ENCODE assay signal across 8 cellular contexts in genomic region chr22:24060375-24060788, GRCh38. TPM values are rescaled to one million over a fixed set of nuclear protein-coding genes. Genes with fewer than 3 reads are reported as not detected.
DNase-seq lines count a peak whose midpoint lies in the region; ATAC-seq, FAIRE-seq and TF ChIP-seq lines count a peak whose summit lies in the region.

No MANE protein-coding gene starts in this region.

- H3K27me3 ChIP-seq in right lobe of liver, result no peaks in the 10 kb centered on the region
- no peaks in the 10 kb centered on the region for H3K27me3 ChIP-seq in HepG2 (ENCODE audit: control insufficient read depth in 1 of 2, insufficient read depth in 2 of 2, low read length in 2 of 2)

- FAIRE-seq in HepG2 (lab: Jason Lieb, UNC), result no peak
- no peak for FAIRE-seq in kidney (lab: Jason Lieb, UNC)

- TF ChIP-seq POLR2A in right lobe of liver (IDR thresholded peaks at IDR 0.05) (no peak), HepG2 (IDR thresholded peaks at IDR 0.05; ENCODE audit: insufficient read depth in 1 of 2, low read depth in 2 of 2, low read length in 2 of 2) (no peak)

- no peaks in the 10 kb centered on the region for H3K79me2 ChIP-seq in HepG2 (ENCODE audit: insufficient read depth, low read length)

- CTCF ChIA-PET in HepG2 (lab: Yijun Ruan, JAX; ENCODE audit: low intra/inter-chr PET ratio, low total read pairs), result no interaction called here

- in situ Hi-C loops in HepG2 (cut with HindIII; ENCODE audit: extremely low pct_ligation_motif_present, low pct_unique_long_range_greater_than_20kb), result no loop called here

- no peak overlapping the region for H2AFZ ChIP-seq in HepG2 (ENCODE audit: low read length)

- H3K27ac ChIP-seq in right lobe of liver (no peak overlapping the region), HepG2 (ENCODE audit: extremely low read length, insufficient read depth, low read length) (no peak overlapping the region), kidney (ENCODE audit: low read depth in 2 of 2, low read length in 2 of 2) (peak overlapping the region; percentile 28 to 56)

- POLR2A ChIA-PET in HepG2 (lab: Yijun Ruan, JAX), result no interaction called here

- 73% methylated on average over 3 of the region's 5 CpGs for WGBS in right lobe of liver (ENCODE audit: insufficient coverage, low coverage, low lambda C conversion rate, missing lambda C conversion rate)
- WGBS in HepG2 (ENCODE audit: low lambda C conversion rate), result 98% methylated on average over 5 of the region's 5 CpGs

- H3K4me1 ChIP-seq in right lobe of liver, result peaks cover 0 to 5% (median 0%) of the 10 kb centered on the region in 4 donors
- H3K4me1 ChIP-seq in HepG2 (ENCODE audit: insufficient read depth, low read length), result 0 out of 2 replicates have a peak, but pooled peaks cover 7% of the 10 kb centered on the region
- peaks cover 0 to 5% of the 10 kb centered on the region in 2 donors for H3K4me1 ChIP-seq in kidney (ENCODE audit: control insufficient read depth in 1 of 2, insufficient read depth in 1 of 2, low read depth in 1 of 2, low read length in 2 of 2)

- H3K9ac ChIP-seq in HepG2 (ENCODE audit: insufficient read depth, low read depth, low read length), result no peak overlapping the region
- H3K9ac ChIP-seq in kidney (ENCODE audit: low read length in 2 of 2), result no peak overlapping the region

- intact Hi-C loops in right lobe of liver (cut with DNase I) (no loop called here), HepG2 (cut with micrococcal nuclease; ENCODE audit: unreplicated experiment) (no loop called here), kidney (cut with DNase I) (no loop called here)

- H3K9me3 ChIP-seq in right lobe of liver, result no peaks in the 10 kb centered on the region
- no peaks in the 10 kb centered on the region for H3K9me3 ChIP-seq in HepG2 (ENCODE audit: low read length)
- no peaks in the 10 kb centered on the region for H3K9me3 ChIP-seq in kidney (ENCODE audit: control insufficient read depth in 1 of 2, low read length in 2 of 2)

- no peak for TF ChIP-seq CTCF in right lobe of liver (IDR thresholded peaks at IDR 0.05)
- TF ChIP-seq CTCF in HepG2 (CRISPR knock-in tag; IDR thresholded peaks at IDR 0.05), result no peak
- TF ChIP-seq CTCF in kidney (IDR thresholded peaks at IDR 0.05; ENCODE audit: borderline replicate concordance, extremely low read depth, insufficient read depth), result no peak

- no peak for DNase-seq in right lobe of liver
- DNase-seq in HepG2 (ENCODE audit: low spot score), result no peak
- DNase-seq in astrocyte of the hippocampus (ENCODE audit: low read depth, low spot score), result peak; percentile 94
- DNase-seq in kidney, result no peak
- no peak for DNase-seq in activated effector memory CD4-positive, alpha-beta T cell treated with Interleukin-2 at 50 U/mL for 16 hours
- no peak for DNase-seq in T-helper 9 cell
- no peak for DNase-seq in NCI-H1436 (lab: John Stamatoyannopoulos, UW)
- DNase-seq in activated CD4-positive, alpha-beta T cell treated with anti-CD3 and anti-CD28 coated beads for 48 hours, result no peak

- H3K36me3 ChIP-seq in right lobe of liver, result peaks cover 0 to 35% (median 9%) of the 10 kb centered on the region in 4 donors
- H3K36me3 ChIP-seq in HepG2 (replicated peaks in 1 of 2; ENCODE audit: control insufficient read depth in 1 of 2, insufficient read depth in 2 of 2, low read length in 2 of 2), result peaks cover 49 to 81% of the 10 kb centered on the region in 2 experiments
- H3K36me3 ChIP-seq in kidney (ENCODE audit: control insufficient read depth in 1 of 2, insufficient read depth in 2 of 2, low read length in 2 of 2), result peaks cover 39 to 71% of the 10 kb centered on the region in 2 donors

- TF ChIP-seq RAD21 in HepG2 (CRISPR knock-in tag; IDR thresholded peaks at IDR 0.05), result no peak

- no peaks in the 10 kb centered on the region for H4K20me1 ChIP-seq in HepG2 (ENCODE audit: insufficient read depth, low read length)

- TF ChIP-seq EP300 in HepG2 (IDR thresholded peaks at IDR 0.05; ENCODE audit: low read depth in 2 of 2, low read length in 2 of 2) (no peak), HepG2 (CRISPR knock-in tag; IDR thresholded peaks at IDR 0.05; ENCODE audit: borderline replicate concordance) (no peak)

- ATAC-seq in right lobe of liver, result peak; percentile 63 to 81 (median 66)
- no peak for ATAC-seq in HepG2

- no peak overlapping the region for H3K4me3 ChIP-seq in right lobe of liver
- no peak overlapping the region for H3K4me3 ChIP-seq in HepG2 (replicated peaks in 1 of 3; ENCODE audit: insufficient read depth in 1 of 3, low read depth in 2 of 3, low read length in 3 of 3)
- H3K4me3 ChIP-seq in kidney (ENCODE audit: low read length in 2 of 2), result no peak overlapping the region

- no peak overlapping the region for H3K4me2 ChIP-seq in HepG2 (ENCODE audit: low read depth, low read length)

- no TSS peak for BruUV-seq in HepG2 (replicated peaks; lab: Mats Ljungman, UMichigan)

RNA-seq across cellular contexts. Expression of gene CABIN1, which starts 49.3 kb away (rescaled TPM):
- total RNA-seq in right lobe of liver (10 to 100 TPM; 17.1 to 22.8 (median 19.2) TPM), HepG2 (2016; rRNA removed; fragmentation: Illumina TruSeq; extraction: Trizol) (51.3 and 61.3 TPM in 2 replicates), kidney (85.9 TPM)
- 14.3 and 17.6 TPM in 2 replicates for total RNA-seq in HepG2 (2016; cell fraction: cytosol; rRNA removed; fragmentation: Illumina TruSeq; extraction: Trizol; ENCODE audit: low read depth)
- total RNA-seq in HepG2 (2016; cell fraction: insoluble cytoplasmic fraction; rRNA removed; fragmentation: Illumina TruSeq; extraction: Trizol), result 52.6 and 55.2 TPM in 2 replicates
- total RNA-seq in HepG2 (2016; cell fraction: membrane; rRNA removed; fragmentation: Illumina TruSeq; extraction: Trizol), result 20.5 and 20.9 TPM in 2 replicates
- total RNA-seq in HepG2 (2016; cell fraction: nucleus; rRNA removed; fragmentation: Illumina TruSeq; extraction: Trizol), result 68.3 and 86.3 TPM in 2 replicates
- polyA plus RNA-seq in HepG2 (2011; rRNA removed) (10.2 and 12.0 TPM in 2 replicates), kidney (ENCODE audit: insufficient read depth, low read depth, low replicate concordance) (34.8 TPM)
- 5.5 and 7.0 TPM in 2 replicates for polyA plus RNA-seq in HepG2 (2011; cell fraction: cytosol; rRNA removed)
- polyA plus RNA-seq in HepG2 (2011; cell fraction: nucleus; rRNA removed), result 68.4 and 82.0 TPM in 2 replicates
- 19.1 and 30.8 TPM in 2 replicates for polyA plus RNA-seq in HepG2 (2012)
- polyA plus RNA-seq in HepG2 (2016; cell fraction: cytosol; fragmentation: Illumina TruSeq; extraction: Trizol; ENCODE audit: low read depth), result 3.8 and 4.8 TPM in 2 replicates
- 30.8 and 43.5 TPM in 2 replicates for polyA plus RNA-seq in HepG2 (2016; cell fraction: insoluble cytoplasmic fraction; fragmentation: Illumina TruSeq; extraction: Trizol; ENCODE audit: low read depth)
- polyA plus RNA-seq in HepG2 (2016; cell fraction: membrane; fragmentation: Illumina TruSeq; extraction: Trizol; ENCODE audit: low read depth), result 8.6 and 10.2 TPM in 2 replicates
- polyA plus RNA-seq in HepG2 (2016; cell fraction: nucleus; fragmentation: Illumina TruSeq; extraction: Trizol; ENCODE audit: insufficient read depth, low read depth), result 146 and 156 TPM in 2 replicates
- polyA minus RNA-seq in HepG2 (2011; rRNA and poly(A)+ RNA removed; ENCODE audit: low replicate concordance), result 17.9 and 49.9 TPM in 2 replicates
- 22.2 and 23.7 TPM in 2 replicates for polyA minus RNA-seq in HepG2 (2011; cell fraction: cytosol; rRNA and poly(A)+ RNA removed)
- 47.6 and 50.8 TPM in 2 replicates for polyA minus RNA-seq in HepG2 (2011; cell fraction: nucleus; rRNA and poly(A)+ RNA removed)

RNA-seq across cellular contexts. Expression of gene GSTT4, which starts 55.1 kb away (rescaled TPM):
- total RNA-seq in right lobe of liver, result not detected
- 0.18 and 0.62 TPM in 2 replicates for total RNA-seq in HepG2 (2016; rRNA removed; fragmentation: Illumina TruSeq; extraction: Trizol)
- 0.30 and 0.44 TPM in 2 replicates for total RNA-seq in HepG2 (2016; cell fraction: cytosol; rRNA removed; fragmentation: Illumina TruSeq; extraction: Trizol; ENCODE audit: low read depth)
- total RNA-seq in HepG2 (2016; cell fraction: insoluble cytoplasmic fraction; rRNA removed; fragmentation: Illumina TruSeq; extraction: Trizol), result 0.22 and 0.82 TPM in 2 replicates
- 0.62 and 0.77 TPM in 2 replicates for total RNA-seq in HepG2 (2016; cell fraction: membrane; rRNA removed; fragmentation: Illumina TruSeq; extraction: Trizol)
- 0.94 and 1.2 TPM in 2 replicates for total RNA-seq in HepG2 (2016; cell fraction: nucleus; rRNA removed; fragmentation: Illumina TruSeq; extraction: Trizol)
- 0.59 and 0.63 TPM in 2 replicates for polyA plus RNA-seq in HepG2 (2011; rRNA removed)
- polyA plus RNA-seq in HepG2 (2011; cell fraction: cytosol; rRNA removed), result 0.06 and 0.16 TPM in 2 replicates
- 2.4 and 3.5 TPM in 2 replicates for polyA plus RNA-seq in HepG2 (2011; cell fraction: nucleus; rRNA removed)
- 0.16 and 0.23 TPM in 2 replicates for polyA plus RNA-seq in HepG2 (2012)
- 0.15 and 0.20 TPM in 2 replicates for polyA plus RNA-seq in HepG2 (2016; cell fraction: cytosol; fragmentation: Illumina TruSeq; extraction: Trizol; ENCODE audit: low read depth)
- not detected in 2 replicates for polyA plus RNA-seq in HepG2 (2016; cell fraction: insoluble cytoplasmic fraction; fragmentation: Illumina TruSeq; extraction: Trizol; ENCODE audit: low read depth)
- 0.30 TPM in 1 of 2 replicates, not detected in the other for polyA plus RNA-seq in HepG2 (2016; cell fraction: membrane; fragmentation: Illumina TruSeq; extraction: Trizol; ENCODE audit: low read depth)
- 2.0 and 2.2 TPM in 2 replicates for polyA plus RNA-seq in HepG2 (2016; cell fraction: nucleus; fragmentation: Illumina TruSeq; extraction: Trizol; ENCODE audit: insufficient read depth, low read depth)
- 1.8 TPM in 1 of 2 replicates, not detected in the other for polyA minus RNA-seq in HepG2 (2011; rRNA and poly(A)+ RNA removed; ENCODE audit: low replicate concordance)
- polyA minus RNA-seq in HepG2 (2011; cell fraction: cytosol; rRNA and poly(A)+ RNA removed), result not detected in 2 replicates
- polyA minus RNA-seq in HepG2 (2011; cell fraction: nucleus; rRNA and poly(A)+ RNA removed), result 3.0 and 4.8 TPM in 2 replicates
- not detected for total RNA-seq in kidney
- polyA plus RNA-seq in kidney (ENCODE audit: insufficient read depth, low read depth, low replicate concordance), result not detected

Comparison
In these comparisons a context has a peak if more than half of its experiments do, and no peak if none do; other contexts are left out.
1. H3K27ac ChIP-seq: peak in kidney (2 of 2); none in right lobe of liver (0 of 3) and HepG2 (single experiment).